In the genomic region with DNA sequence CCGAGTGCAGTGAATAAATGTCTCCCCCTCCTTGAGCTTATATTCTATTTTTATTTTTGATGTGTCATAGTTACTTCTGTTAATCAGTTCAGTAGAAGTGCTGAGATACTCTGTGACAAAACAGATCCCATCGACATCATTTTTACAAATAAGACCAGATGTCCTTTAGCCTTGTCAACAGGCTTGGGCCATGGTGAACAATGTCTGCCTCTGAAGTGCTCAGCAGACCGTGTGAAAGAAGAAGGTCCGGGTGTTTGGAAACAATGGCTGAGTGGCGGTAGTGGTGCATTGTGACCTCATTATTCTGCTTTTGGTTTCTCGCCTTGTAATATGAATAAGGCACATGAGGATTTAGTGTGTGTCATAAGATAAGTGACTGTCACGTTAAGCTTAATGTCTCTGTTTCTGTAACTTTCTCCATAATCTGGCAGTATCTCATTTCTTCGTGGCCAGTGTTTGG, we compare ENCODE assay signal across 15 cellular contexts.
DNase-seq lines count a peak whose midpoint lies in the region; ATAC-seq, FAIRE-seq and TF ChIP-seq lines count a peak whose summit lies in the region.
"Had no signal": no experiment of that assay in that cellular context is flagged by ENCODE, and none has a peak within 500 bp of the region (broad histone marks: within the 10 kb centered on the region; RNA-seq: fewer than 3 reads in every experiment).

No MANE protein-coding gene starts in this region.

- no peaks in the 10 kb centered on the region for H3K27me3 Mint-ChIP-seq in stimulated activated naive CD8-positive, alpha-beta T cell treated with anti-CD3 and anti-CD28 coated beads, Interleukin-15, amount 100 ng/mL, for 72 hours

- in situ Hi-C loops in transverse colon (cut with MboI; ENCODE audit: low pct_ligation_motif_present in 1 of 4, low pct_unique_long_range_greater_than_20kb in 1 of 4, low sequenced_read_pairs in 3 of 4) = loop anchor here (10.0 to 25.0 kb wide), 6 partner anchors 111 to 1286 kb away; no protein-coding TSS in a partner anchor

- H3K27ac ChIP-seq in transverse colon = no peak overlapping the region
- H3K27ac ChIP-seq: spleen had no signal

- H3K27me3 ChIP-seq in transverse colon = no peaks in the 10 kb centered on the region
- H3K27me3 ChIP-seq: spleen had no signal

- H3K27ac Mint-ChIP-seq in stimulated activated naive CD8-positive, alpha-beta T cell treated with anti-CD3 and anti-CD28 coated beads, Interleukin-15, amount 100 ng/mL, for 72 hours = no peak overlapping the region
- H3K27ac Mint-ChIP-seq: activated naive CD4-positive, alpha-beta T cell treated with anti-CD3 and anti-CD28 coated beads, Interleukin-2, amount 10 ng/mL, durations not matched to agents 7 days and 5 days; WTC11 had no signal

- no peaks in the 10 kb centered on the region for H3K9me3 ChIP-seq in transverse colon
- H3K9me3 ChIP-seq: spleen had no signal

- no peak for TF ChIP-seq EP300 in transverse colon (IDR thresholded peaks at IDR 0.05; ENCODE audit: low read depth)

- no peak for TF ChIP-seq POLR2A in transverse colon (IDR thresholded peaks at IDR 0.05)

- H3K4me3 Mint-ChIP-seq in stimulated activated naive CD8-positive, alpha-beta T cell treated with anti-CD3 and anti-CD28 coated beads, Interleukin-15, amount 100 ng/mL, for 72 hours = no peak overlapping the region
- H3K4me3 Mint-ChIP-seq: activated naive CD4-positive, alpha-beta T cell treated with anti-CD3 and anti-CD28 coated beads, Interleukin-2, amount 10 ng/mL, durations not matched to agents 7 days and 5 days; WTC11 had no signal

- no peak for TF ChIP-seq CTCF in transverse colon (IDR thresholded peaks at IDR 0.05)

- H3K36me3 ChIP-seq in transverse colon = peaks cover 0 to 11% (median 2%) of the 10 kb centered on the region in 4 donors

- no peaks in the 10 kb centered on the region for H3K4me1 Mint-ChIP-seq in stimulated activated naive CD8-positive, alpha-beta T cell treated with anti-CD3 and anti-CD28 coated beads, Interleukin-15, amount 100 ng/mL, for 72 hours
- H3K4me1 Mint-ChIP-seq: activated naive CD4-positive, alpha-beta T cell treated with anti-CD3 and anti-CD28 coated beads, Interleukin-2, amount 10 ng/mL, durations not matched to agents 7 days and 5 days had no signal

- no peaks in the 10 kb centered on the region for H3K9me3 Mint-ChIP-seq in stimulated activated naive CD8-positive, alpha-beta T cell treated with anti-CD3 and anti-CD28 coated beads, Interleukin-15, amount 100 ng/mL, for 72 hours
- H3K9me3 Mint-ChIP-seq: activated naive CD4-positive, alpha-beta T cell treated with anti-CD3 and anti-CD28 coated beads, Interleukin-2, amount 10 ng/mL, durations not matched to agents 7 days and 5 days; WTC11 had no signal

- FAIRE-seq in islet of Langerhans (lab: Jason Lieb, UNC) = peak; percentile 96

- peak; percentile 66 for ATAC-seq in stimulated activated naive CD8-positive, alpha-beta T cell treated with anti-CD3 and anti-CD28 coated beads, Interleukin-15, Interleukin-2, amounts not matched to agents 100 U/mL and 50 U/mL, for 24 hours
- no peak for ATAC-seq in stimulated activated naive CD8-positive, alpha-beta T cell treated with anti-CD3 and anti-CD28 coated beads, Interleukin-15, amount 100 ng/mL, for 72 hours
- ATAC-seq in GM21528 (IDR thresholded peaks at IDR 0.05; ENCODE audit: low FRiP score, unreplicated experiment) (no peak), sciatic nerve (no peak), HG03520 (IDR thresholded peaks at IDR 0.05; ENCODE audit: unreplicated experiment) (no peak)
- ATAC-seq: PC-3, WTC11 had no signal

- no peaks in the 10 kb centered on the region for H3K4me1 ChIP-seq in transverse colon

- H3K4me3 ChIP-seq in transverse colon = no peak overlapping the region
- H3K4me3 ChIP-seq: spleen had no signal

- intact Hi-C loops in sciatic nerve (cut with DNase I) = no loop called here
- intact Hi-C loops in transverse colon (cut with DNase I; ENCODE audit: low total_unique reads) = loop anchor here (10.0 kb wide), 1 partner anchor 1298 kb away; no protein-coding TSS in a partner anchor

- 80 to 89% methylated on average over 5 to 8 of the region's 8 CpGs for WGBS in transverse colon (ENCODE audit: low coverage in 1 of 2), 2 donors

- no peak for DNase-seq in stimulated activated naive CD8-positive, alpha-beta T cell treated with anti-CD3 and anti-CD28 coated beads, Interleukin-15, Interleukin-2, amounts not matched to agents 100 U/mL and 50 U/mL, for 24 hours
- no peak for DNase-seq in stimulated activated naive CD8-positive, alpha-beta T cell treated with anti-CD3 and anti-CD28 coated beads, Interleukin-15, amount 100 ng/mL, for 72 hours
- peak; percentile 79 for DNase-seq in NCI-H510A (lab: John Stamatoyannopoulos, UW)
- no peak for DNase-seq in sciatic nerve (ENCODE audit: low spot score)
- DNase-seq in transverse colon = no peak
- DNase-seq: activated naive CD4-positive, alpha-beta T cell treated with anti-CD3 and anti-CD28 coated beads, Interleukin-2, amount 10 ng/mL, durations not matched to agents 7 days and 5 days; NCI-H446; nucleus accumbens; PC-3; spleen; SW 1271 had no signal
